Comparison of ENCODE assay signal across 13 cellular contexts in the genomic region with DNA sequence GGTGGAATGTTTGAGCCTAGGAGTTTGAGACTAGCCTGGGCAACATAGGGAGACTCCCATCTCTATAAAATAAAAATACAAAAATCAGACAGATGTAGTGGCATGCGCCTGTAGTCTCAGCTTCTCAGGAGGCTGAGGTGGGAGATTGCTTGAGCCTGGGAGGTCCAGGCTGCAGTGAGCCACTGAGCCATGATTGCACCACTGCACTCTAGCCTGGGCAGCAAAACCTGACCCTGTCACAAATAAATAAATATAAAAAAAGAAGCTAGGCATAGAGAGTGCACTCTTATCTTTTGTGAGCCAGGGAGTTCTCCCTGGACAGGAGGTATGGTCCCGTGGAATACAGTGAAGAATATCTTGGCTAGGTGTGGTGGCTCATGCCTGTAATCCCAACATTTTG. TPM values are rescaled to one million over a fixed set of nuclear protein-coding genes. Genes with fewer than 3 reads are reported as not detected.
DNase-seq lines count a peak whose midpoint lies in the region; ATAC-seq and TF ChIP-seq lines count a peak whose summit lies in the region.
"Had no signal": no experiment of that assay in that cellular context is flagged by ENCODE, and none has a peak within 500 bp of the region (broad histone marks: within the 10 kb centered on the region; RNA-seq: fewer than 3 reads in every experiment).

No MANE protein-coding gene starts in this region.

- in situ Hi-C loops in GM23248 (cut with MboI): no loop called here

- H3K79me2 ChIP-seq in GM23248 (ENCODE audit: insufficient read depth): no peaks in the 10 kb centered on the region

- no peak for TF ChIP-seq CTCF in body of pancreas (IDR thresholded peaks at IDR 0.05)

- H3K36me3 Mint-ChIP-seq in memory B cell: peaks cover 3% of the 10 kb centered on the region

- H4K20me1 ChIP-seq in GM23248 (ENCODE audit: insufficient read depth): no peaks in the 10 kb centered on the region

- H3K4me1 Mint-ChIP-seq in memory B cell: peaks cover 34% of the 10 kb centered on the region

- no peaks in the 10 kb centered on the region for H3K9me2 ChIP-seq in GM23248 (ENCODE audit: insufficient read depth)

- no peak overlapping the region for H3K9ac ChIP-seq in GM23248

- ATAC-seq in GM18868 (IDR thresholded peaks at IDR 0.05; ENCODE audit: unreplicated experiment) (peak; percentile 12), HG03439 (IDR thresholded peaks at IDR 0.05; ENCODE audit: unreplicated experiment) (peak; percentile 21), memory B cell (ENCODE audit: low read depth) (no peak), GM18519 (IDR thresholded peaks at IDR 0.05; ENCODE audit: low FRiP score, unreplicated experiment) (no peak), body of pancreas (no peak)
- ATAC-seq: gastrocnemius medialis, Right ventricle myocardium inferior had no signal

- no peaks in the 10 kb centered on the region for H3K27me3 Mint-ChIP-seq in memory B cell

- no peak overlapping the region for H3K27ac ChIP-seq in GM23248
- peak overlapping the region in 1 of 4 donors; percentile 14 for H3K27ac ChIP-seq in body of pancreas
- H3K27ac ChIP-seq: cardiac muscle cell, gastrocnemius medialis had no signal

- peaks cover 13% of the 10 kb centered on the region for H3K4me1 ChIP-seq in GM23248 (ENCODE audit: insufficient read depth)
- peaks cover 5% of the 10 kb centered on the region for H3K4me1 ChIP-seq in body of pancreas
- H3K4me1 ChIP-seq: gastrocnemius medialis, tibial nerve had no signal

- H3K27ac Mint-ChIP-seq in memory B cell: peak overlapping the region; percentile 97

- TF ChIP-seq POLR2A in body of pancreas (IDR thresholded peaks at IDR 0.05): no peak

- H3K9me3 Mint-ChIP-seq in memory B cell: no peaks in the 10 kb centered on the region

- H3K4me3 Mint-ChIP-seq in memory B cell: peak overlapping the region; percentile 53

- no peak for DNase-seq in GM23248
- no peak for DNase-seq in memory B cell (ENCODE audit: low spot score in 2 of 2)
- DNase-seq in central memory CD4-positive, alpha-beta T cell: no peak
- no peak for DNase-seq in T-helper 1 cell
- DNase-seq in body of pancreas: no peak
- DNase-seq: gastrocnemius medialis; stimulated activated CD4-positive, alpha-beta T cell treated with anti-CD3 and anti-CD28 coated beads, Interleukin-15, amount 100 ng/mL, for 24 hours had no signal

- H3K36me3 ChIP-seq in GM23248 (ENCODE audit: low read depth) (no peaks in the 10 kb centered on the region), body of pancreas (replicated peaks in 1 of 2; ENCODE audit: insufficient read depth in 1 of 2, low read depth in 2 of 2) (no peaks in the 10 kb centered on the region)
- H3K36me3 ChIP-seq: cardiac muscle cell, gastrocnemius medialis, tibial nerve had no signal

- 87 to 94% methylated on average over 2 of the region's 2 CpGs for WGBS in GM23248 (ENCODE audit: low coverage in 1 of 2, low lambda C conversion rate in 2 of 2, missing lambda C conversion rate in 2 of 2), 2 experiments
- 68 to 78% methylated on average over 2 of the region's 2 CpGs for WGBS in body of pancreas, 2 donors

- H3K27me3 ChIP-seq in GM23248 (replicated peaks; ENCODE audit: insufficient read depth) (no peaks in the 10 kb centered on the region), body of pancreas (no peaks in the 10 kb centered on the region)
- H3K27me3 ChIP-seq: cardiac muscle cell, gastrocnemius medialis, tibial nerve had no signal

- H3K4me3 ChIP-seq in GM23248 (peak overlapping the region; percentile 29; the same call in 1 of the 2 replicates), body of pancreas (no peak overlapping the region)
- H3K4me3 ChIP-seq: cardiac muscle cell, gastrocnemius medialis had no signal

- intact Hi-C loops in body of pancreas (cut with DNase I): no loop called here

- H3K4me2 ChIP-seq in GM23248 (ENCODE audit: unreplicated experiment): peak overlapping the region; percentile 21

- no peaks in the 10 kb centered on the region for H3K9me3 ChIP-seq in GM23248 (ENCODE audit: low read depth)
- no peaks in the 10 kb centered on the region for H3K9me3 ChIP-seq in body of pancreas
- H3K9me3 ChIP-seq: gastrocnemius medialis, tibial nerve had no signal

- peak overlapping the region; percentile 49 for H2AFZ ChIP-seq in GM23248

- H3F3A ChIP-seq in GM23248 (ENCODE audit: insufficient read depth): no peaks in the 10 kb centered on the region

RNA-seq across cellular contexts. Expression of a gene that starts 11.0 kb away (rescaled TPM):
- total RNA-seq in GM23248 (2014; rRNA removed; shearing (Covaris generic)): under 0.01 TPM in 1 of 2 replicates, not detected in the other
- 0.15 TPM in 1 of 2 replicates, not detected in the other for polyA plus RNA-seq in GM23248 (2016; fragmentation: Nextera tagmentation; extraction: Ambion mirVana)
- total RNA-seq in body of pancreas: under 1 TPM; 0.33 to 0.78 TPM

Comparison
In these comparisons a context has a peak if more than half of its experiments do, and no peak if none do; other contexts are left out.
1. ATAC-seq: peak in GM18868 (single experiment) and HG03439 (single experiment); none in memory B cell (single experiment), GM18519 (single experiment) and body of pancreas (single experiment).